Comparison of ENCODE assay signal across 1 cellular context in genomic region chr11:61799665-61800284, GRCh38.
TF ChIP-seq lines count a peak whose summit lies in the region.

No MANE protein-coding gene starts in this region.

TF ChIP-seq in endothelial cell of umbilical vein, 7 proteins besides CTCF, POLR2A, EP300 and RAD21:
- TF ChIP-seq JUN (IDR thresholded peaks at IDR 0.05; ENCODE audit: borderline replicate concordance, insufficient read depth, insufficient read length, low read depth) (no peak), FOS (IDR thresholded peaks at IDR 0.05; ENCODE audit: borderline replicate concordance, insufficient read depth, low read length) (no peak), MYC (IDR thresholded peaks at IDR 0.05; ENCODE audit: low read depth, low read length) (no peak), GATA2 (IDR thresholded peaks at IDR 0.05; ENCODE audit: insufficient read depth, insufficient read length, low read depth, low read length) (no peak), MAX (IDR thresholded peaks at IDR 0.05; ENCODE audit: insufficient read depth, insufficient read length) (no peak), EZH2 (IDR thresholded peaks at IDR 0.05; ENCODE audit: borderline replicate concordance, low read depth, low read length, severe bottlenecking) (no peak), POLR2AphosphoS5 (IDR thresholded peaks at IDR 0.05; ENCODE audit: insufficient read depth, low read depth, low read length) (no peak)
